ENCODE assay signal across 21 cellular contexts in the genomic region with DNA sequence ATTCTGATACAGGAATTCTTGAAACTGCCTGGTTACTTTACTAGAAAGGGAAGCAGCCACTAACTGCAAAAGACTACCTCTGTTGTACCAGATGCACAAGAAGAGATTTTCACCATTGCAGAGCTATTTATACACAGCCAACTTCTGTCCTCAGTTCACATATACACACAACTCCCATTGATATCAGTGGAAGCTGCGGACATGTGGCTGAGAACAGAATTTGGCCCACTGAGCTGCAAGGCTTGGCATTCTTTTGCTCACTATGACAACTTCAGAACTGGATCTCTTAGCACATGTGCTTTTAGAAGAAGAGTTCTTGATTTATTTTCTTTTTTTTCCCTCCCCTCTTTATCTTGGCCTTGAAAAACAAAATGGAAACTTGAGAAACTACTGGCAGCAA.
"Had no signal": no experiment of that assay in that cellular context is flagged by ENCODE, and none has a peak within 500 bp of the region (broad histone marks: within the 10 kb centered on the region; RNA-seq: fewer than 3 reads in every experiment).

No MANE protein-coding gene starts in this region.

- H3K27me3 ChIP-seq: tibial artery had no signal

- DNase-seq: activated CD4-positive, alpha-beta T cell treated with anti-CD3 and anti-CD28 coated beads for 4 hours; activated CD4-positive, alpha-beta T cell treated with anti-CD3 and anti-CD28 coated beads, Interleukin-2, amount 50 U/mL, for 48 hours; activated CD4-positive, CD25-positive, alpha-beta regulatory T cell; activated naive CD4-positive, alpha-beta T cell treated with Interleukin-2 at 50 U/mL for 16 hours; activated naive CD8-positive, alpha-beta T cell treated with anti-CD3 and anti-CD28 coated beads, Interleukin-2, amount 10 ng/mL, durations not matched to agents 7 days and 5 days; activated T-cell treated with anti-CD3 and anti-CD28 coated beads, Interleukin-2, amount 50 U/mL, for 48 hours; amniotic stem cell; erythroblast; kidney glomerular epithelial cell; mesendoderm; mucosa of descending colon; naive B cell; retina; spleen; stimulated activated CD4-positive, alpha-beta T cell treated with anti-CD3 and anti-CD28 coated beads, Interleukin-4, amount 100 ng/mL, for 1 hour; stimulated activated naive CD4-positive, alpha-beta T cell treated with Interleukin-2 at 50 U/mL for 16 hours; SW 1271; T-helper 17 cell; tibial artery had no signal

- H3K36me3 ChIP-seq: spleen, tibial artery had no signal

- ATAC-seq: mucosa of descending colon, T-helper 17 cell had no signal

- H3K27ac ChIP-seq: hepatocyte, SK-N-MC, spleen, tibial artery had no signal

- H3K4me1 ChIP-seq: spleen had no signal

- H3K9me3 ChIP-seq: mucosa of descending colon, spleen, tibial artery had no signal

- H3K4me3 ChIP-seq: hepatocyte, mucosa of descending colon, SK-N-MC, spleen, tibial artery had no signal
